Comparison of ENCODE assay signal across 9 cellular contexts in genomic region chr4:11428701-11429571, GRCh38. TPM values are rescaled to one million over a fixed set of nuclear protein-coding genes. Genes with fewer than 3 reads are reported as not detected.
DNase-seq lines count a peak whose midpoint lies in the region; ATAC-seq and TF ChIP-seq lines count a peak whose summit lies in the region.
"Had no signal": no experiment of that assay in that cellular context is flagged by ENCODE, and none has a peak within 500 bp of the region (broad histone marks: within the 10 kb centered on the region; RNA-seq: fewer than 3 reads in every experiment).

TSS of gene HS3ST1 (minus strand) at chr4:11428894. CDS start at chr4:11400005, 28,889 bp downstream.

- H3K4me1 Mint-ChIP-seq in MCF 10A (ENCODE audit: insufficient read depth, unreplicated experiment) = peaks cover 10% of the 10 kb centered on the region

- H3K36me3 ChIP-seq in NT2/D1 (ENCODE audit: insufficient read depth, insufficient read length, low read length) = no peaks in the 10 kb centered on the region
- no peaks in the 10 kb centered on the region for H3K36me3 ChIP-seq in iPS-20b (ENCODE audit: insufficient read depth, low read depth, low read length)
- no peaks in the 10 kb centered on the region for H3K36me3 ChIP-seq in OCI-LY7 (ENCODE audit: insufficient read depth, low read length)

- H3K27me3 ChIP-seq in NT2/D1 (ENCODE audit: insufficient read depth, insufficient read length) (peaks cover 56% of the 10 kb centered on the region), iPS-20b (ENCODE audit: insufficient read depth, low read length) (peaks cover 59% of the 10 kb centered on the region)

- peak; percentile 81 for TF ChIP-seq CTCF in MCF 10A (IDR thresholded peaks at IDR 0.05; ENCODE audit: unreplicated experiment)
- TF ChIP-seq CTCF in OCI-LY7 (conservative IDR thresholded peaks at IDR 0.05; ENCODE audit: low read length) = no peak

- H2AFZ ChIP-seq in OCI-LY7 (ENCODE audit: low read length) = no peak within 1 kb of the TSS

- H3K9me3 Mint-ChIP-seq in MCF 10A (ENCODE audit: unreplicated experiment) = no peaks in the 10 kb centered on the region

- CTCF ChIA-PET in MCF 10A (lab: Yijun Ruan, JAX) (interaction anchor here (0.6 to 1.8 kb wide), 17 partner anchors 10 to 852 kb away, joined by 3 to 7 read pairs (median 4); no protein-coding TSS in a partner anchor), OCI-LY7 (lab: Charles Lee; ENCODE audit: unreplicated experiment) (no interaction called here)

- no peaks in the 10 kb centered on the region for H3K36me3 Mint-ChIP-seq in MCF 10A (ENCODE audit: insufficient read depth, unreplicated experiment)

- DNase-seq in Caki2 (ENCODE audit: low read depth) (peak; percentile 93), NT2/D1 (ENCODE audit: low read depth, low spot score) (peak; percentile 78), MCF 10A (ENCODE audit: unreplicated experiment) (peak; percentile 88), sciatic nerve (ENCODE audit: low spot score) (peak; percentile 87), OCI-LY7 (ENCODE audit: low spot score) (no peak)

- H3K79me2 ChIP-seq in OCI-LY7 (ENCODE audit: insufficient read depth, low read depth, low read length) = no peaks in the 10 kb centered on the region

- H3K9me2 ChIP-seq in OCI-LY7 (ENCODE audit: insufficient read depth, low read length) = no peaks in the 10 kb centered on the region

- H3K9me3 ChIP-seq in NT2/D1 (ENCODE audit: insufficient read depth, low read length) = no peaks in the 10 kb centered on the region
- no peaks in the 10 kb centered on the region for H3K9me3 ChIP-seq in iPS-20b (ENCODE audit: insufficient read depth, low read depth, low read length)
- H3K9me3 ChIP-seq in OCI-LY7 (ENCODE audit: low read length) = no peaks in the 10 kb centered on the region

- ATAC-seq in GM19468 (IDR thresholded peaks at IDR 0.05; ENCODE audit: extremely low read depth, unreplicated experiment) (peak; percentile 66), HG03565 (IDR thresholded peaks at IDR 0.05; ENCODE audit: unreplicated experiment) (peak; percentile 65), sciatic nerve (peak; percentile 95)

- H3K9ac ChIP-seq in NT2/D1 (ENCODE audit: insufficient read length, low read depth) = peak within 1 kb of the TSS; percentile 65
- peak within 1 kb of the TSS; percentile 55; the same call in 1 of the 2 replicates for H3K9ac ChIP-seq in iPS-20b (ENCODE audit: low read depth, low read length)

- H4K20me1 ChIP-seq in OCI-LY7 (ENCODE audit: insufficient read depth, low read length) = no peaks in the 10 kb centered on the region

- POLR2A ChIA-PET in MCF 10A (lab: Yijun Ruan, JAX) (interaction anchor here (0.5 to 1.7 kb wide), 11 partner anchors 23 to 848 kb away, joined by 3 to 6 read pairs (median 3); no protein-coding TSS in a partner anchor), OCI-LY7 (lab: Charles Lee) (no interaction called here)

- BruUV-seq in MCF 10A (replicated peaks; lab: Mats Ljungman, UMichigan) (no TSS peak), OCI-LY7 (replicated peaks; lab: Mats Ljungman, UMichigan) (no TSS peak)

- H3K4me2 ChIP-seq in OCI-LY7 (ENCODE audit: low read length) = no peak within 1 kb of the TSS

- intact Hi-C loops in MCF 10A (cut with micrococcal nuclease) = loop anchor here (1.0 to 10.0 kb wide), 5 partner anchors 68 to 874 kb away; no protein-coding TSS in a partner anchor
- intact Hi-C loops in sciatic nerve (cut with DNase I) = no loop called here
- intact Hi-C loops in OCI-LY7 (cut with micrococcal nuclease; ENCODE audit: unreplicated experiment) = loop anchor here (10.0 kb wide), 1 partner anchor 844 kb away; no protein-coding TSS in a partner anchor

- H3K27ac Mint-ChIP-seq in MCF 10A (ENCODE audit: low read depth, unreplicated experiment) = no peak within 1 kb of the TSS

- H3K27ac ChIP-seq in iPS-20b (ENCODE audit: low read length) (no peak within 1 kb of the TSS), OCI-LY7 (ENCODE audit: low read depth, low read length, poor library complexity, severe bottlenecking) (no peak within 1 kb of the TSS)
- H3K27ac ChIP-seq: SK-N-MC had no signal

- H3K4me1 ChIP-seq in NT2/D1 (ENCODE audit: insufficient read depth, insufficient read length) (no peaks in the 10 kb centered on the region), iPS-20b (ENCODE audit: insufficient read depth, low read length) (peaks cover 4% of the 10 kb centered on the region; the same call in 1 of the 2 replicates), OCI-LY7 (ENCODE audit: insufficient read depth, low read length, poor library complexity, severe bottlenecking) (no peaks in the 10 kb centered on the region)

- peak within 1 kb of the TSS; percentile 83 for H3K4me3 Mint-ChIP-seq in MCF 10A (ENCODE audit: unreplicated experiment)

- H3K4me3 ChIP-seq in NT2/D1 (ENCODE audit: insufficient read length, low read depth) = peak within 1 kb of the TSS; percentile 77
- peak within 1 kb of the TSS; percentile 85 for H3K4me3 ChIP-seq in iPS-20b (ENCODE audit: low read length)
- H3K4me3 ChIP-seq in OCI-LY7 (ENCODE audit: low read depth, low read length, poor library complexity, severe bottlenecking) = no peak within 1 kb of the TSS
- H3K4me3 ChIP-seq: SK-N-MC had no signal

- in situ Hi-C loops in Caki2 (cut with HindIII; ENCODE audit: low pct_unique_long_range_greater_than_20kb, low sequenced_read_pairs) = no loop called here

- H3K27me3 Mint-ChIP-seq in MCF 10A (ENCODE audit: insufficient read depth, unreplicated experiment) = peaks cover 11% of the 10 kb centered on the region

RNA-seq across cellular contexts. Expression of gene HS3ST1, which starts in this region (rescaled TPM):
- total RNA-seq in Caki2 (2014; rRNA removed; shearing (Covaris generic); ENCODE audit: low replicate concordance) = 0.17 and 0.26 TPM in 2 replicates
- 0.21 and 0.25 TPM in 2 replicates for total RNA-seq in MCF 10A (2022)
- 3.2 TPM for total RNA-seq in sciatic nerve
- not detected in 2 replicates for total RNA-seq in OCI-LY7 (2014; rRNA removed; shearing (Covaris generic))
- not detected in 2 replicates for total RNA-seq in OCI-LY7 (2022)

Comparison
In these comparisons a context has a peak if more than half of its experiments do, and no peak if none do; other contexts are left out.
1. Peak in DNase-seq in Caki2; RNA of the gene not detected or under 1 TPM.
2. Peak in DNase-seq in MCF 10A; RNA of the gene not detected or under 1 TPM.